In the genomic region with DNA sequence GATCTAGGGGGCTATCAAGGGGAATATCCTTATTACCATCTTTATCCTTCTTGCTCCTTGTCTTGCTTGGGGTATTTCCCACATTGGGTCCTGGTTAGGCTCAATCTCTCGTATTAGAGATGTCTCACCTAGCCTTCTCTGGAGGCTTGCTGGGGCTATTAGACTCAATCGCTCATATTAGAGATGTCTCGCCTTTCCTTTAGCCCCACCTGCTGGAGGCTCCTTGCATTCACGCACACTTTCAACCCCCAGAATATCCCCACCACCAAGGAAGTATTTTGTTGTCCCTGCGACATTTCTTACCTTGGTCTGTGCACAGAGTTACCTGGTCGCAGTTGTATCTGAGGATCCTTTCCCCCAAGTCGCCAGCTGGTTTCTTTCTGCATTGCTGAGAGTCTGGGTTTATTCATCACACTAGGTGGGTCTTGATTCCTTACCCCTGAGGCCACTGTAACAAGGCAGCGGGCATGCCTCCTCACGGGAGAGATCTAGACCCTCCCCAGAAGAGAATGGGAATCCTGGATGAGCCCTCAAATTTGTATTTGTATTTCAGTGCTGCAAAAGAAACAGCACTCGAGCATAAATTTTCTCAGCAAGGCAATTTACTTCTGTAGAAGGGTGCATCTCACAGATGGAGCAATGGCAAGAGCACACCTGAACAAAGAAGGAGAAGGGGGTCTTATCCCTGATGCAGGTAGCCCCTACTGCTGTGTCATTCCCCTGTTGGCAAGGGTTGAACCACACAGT, we compare ENCODE assay signal across 1 cellular context.
TF ChIP-seq lines count a peak whose summit lies in the region.

No MANE protein-coding gene starts in this region.

TF ChIP-seq in HCT116, 20 proteins besides CTCF, POLR2A, EP300 and RAD21 (continued from another document):
- TF ChIP-seq, protein P1, sequence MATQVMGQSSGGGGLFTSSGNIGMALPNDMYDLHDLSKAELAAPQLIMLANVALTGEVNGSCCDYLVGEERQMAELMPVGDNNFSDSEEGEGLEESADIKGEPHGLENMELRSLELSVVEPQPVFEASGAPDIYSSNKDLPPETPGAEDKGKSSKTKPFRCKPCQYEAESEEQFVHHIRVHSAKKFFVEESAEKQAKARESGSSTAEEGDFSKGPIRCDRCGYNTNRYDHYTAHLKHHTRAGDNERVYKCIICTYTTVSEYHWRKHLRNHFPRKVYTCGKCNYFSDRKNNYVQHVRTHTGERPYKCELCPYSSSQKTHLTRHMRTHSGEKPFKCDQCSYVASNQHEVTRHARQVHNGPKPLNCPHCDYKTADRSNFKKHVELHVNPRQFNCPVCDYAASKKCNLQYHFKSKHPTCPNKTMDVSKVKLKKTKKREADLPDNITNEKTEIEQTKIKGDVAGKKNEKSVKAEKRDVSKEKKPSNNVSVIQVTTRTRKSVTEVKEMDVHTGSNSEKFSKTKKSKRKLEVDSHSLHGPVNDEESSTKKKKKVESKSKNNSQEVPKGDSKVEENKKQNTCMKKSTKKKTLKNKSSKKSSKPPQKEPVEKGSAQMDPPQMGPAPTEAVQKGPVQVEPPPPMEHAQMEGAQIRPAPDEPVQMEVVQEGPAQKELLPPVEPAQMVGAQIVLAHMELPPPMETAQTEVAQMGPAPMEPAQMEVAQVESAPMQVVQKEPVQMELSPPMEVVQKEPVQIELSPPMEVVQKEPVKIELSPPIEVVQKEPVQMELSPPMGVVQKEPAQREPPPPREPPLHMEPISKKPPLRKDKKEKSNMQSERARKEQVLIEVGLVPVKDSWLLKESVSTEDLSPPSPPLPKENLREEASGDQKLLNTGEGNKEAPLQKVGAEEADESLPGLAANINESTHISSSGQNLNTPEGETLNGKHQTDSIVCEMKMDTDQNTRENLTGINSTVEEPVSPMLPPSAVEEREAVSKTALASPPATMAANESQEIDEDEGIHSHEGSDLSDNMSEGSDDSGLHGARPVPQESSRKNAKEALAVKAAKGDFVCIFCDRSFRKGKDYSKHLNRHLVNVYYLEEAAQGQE (IDR thresholded peaks at IDR 0.05; ENCODE audit: low read depth), result no peak
- no peak for TF ChIP-seq CEBPB (IDR thresholded peaks at IDR 0.05; ENCODE audit: low read depth)
- no peak for TF ChIP-seq TCF7L2 (IDR thresholded peaks at IDR 0.05; ENCODE audit: borderline replicate concordance, extremely low read depth, insufficient read depth, insufficient read length)
- no peak for TF ChIP-seq EGR1 (IDR thresholded peaks at IDR 0.05; ENCODE audit: low read depth)
- TF ChIP-seq ZFX (IDR thresholded peaks at IDR 0.05), result no peak
- TF ChIP-seq, protein P2, sequence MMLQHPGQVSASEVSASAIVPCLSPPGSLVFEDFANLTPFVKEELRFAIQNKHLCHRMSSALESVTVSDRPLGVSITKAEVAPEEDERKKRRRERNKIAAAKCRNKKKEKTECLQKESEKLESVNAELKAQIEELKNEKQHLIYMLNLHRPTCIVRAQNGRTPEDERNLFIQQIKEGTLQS (IDR thresholded peaks at IDR 0.05), result no peak
- TF ChIP-seq ZNF274 (IDR thresholded peaks at IDR 0.05; ENCODE audit: low read depth, low read length), result no peak
- TF ChIP-seq JUND (IDR thresholded peaks at IDR 0.05), result no peak
- no peak for TF ChIP-seq ELF1 (IDR thresholded peaks at IDR 0.05; ENCODE audit: borderline replicate concordance, low read depth)
- TF ChIP-seq SIN3A (IDR thresholded peaks at IDR 0.05; ENCODE audit: low read depth), result no peak
TF ChIP-seq in HCT116: peak in this region for 0.
